In the genomic region with DNA sequence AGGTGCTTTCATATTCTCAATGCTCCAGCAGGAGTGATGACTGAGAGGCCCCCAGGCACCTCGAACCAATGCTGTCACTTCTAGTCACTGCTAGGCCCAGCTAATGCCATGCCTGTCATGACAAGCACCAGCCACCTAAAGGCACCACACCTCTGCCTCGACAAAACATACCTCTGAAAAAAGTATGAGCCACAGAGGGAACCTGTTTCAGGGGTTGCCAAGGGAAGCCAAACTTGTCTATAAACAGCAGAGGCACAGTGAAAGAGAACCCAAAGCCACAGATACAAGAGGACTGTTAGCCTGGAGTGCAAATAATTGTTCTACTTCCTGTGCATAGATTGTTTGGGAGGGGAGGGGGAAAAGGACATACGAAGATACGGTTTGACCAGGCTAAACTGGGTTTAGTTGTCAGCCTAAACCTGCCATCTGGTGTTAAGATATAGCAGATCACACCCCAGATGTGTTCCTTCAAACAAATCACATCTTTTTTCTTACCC, we compare ENCODE assay signal across 10 cellular contexts. TPM values are rescaled to one million over a fixed set of nuclear protein-coding genes. Genes with fewer than 3 reads are reported as not detected.
DNase-seq lines count a peak whose midpoint lies in the region; ATAC-seq and TF ChIP-seq lines count a peak whose summit lies in the region.
"Had no signal": no experiment of that assay in that cellular context is flagged by ENCODE, and none has a peak within 500 bp of the region (broad histone marks: within the 10 kb centered on the region; RNA-seq: fewer than 3 reads in every experiment).

No MANE protein-coding gene starts in this region.

- CTCF ChIA-PET in naive thymus-derived CD4-positive, alpha-beta T cell (lab: Charles Lee) = no interaction called here

- H3K27ac Mint-ChIP-seq in naive thymus-derived CD4-positive, alpha-beta T cell = no peak overlapping the region
- H3K27ac Mint-ChIP-seq: activated naive CD4-positive, alpha-beta T cell treated with anti-CD3 and anti-CD28 coated beads, Interleukin-2, amount 10 ng/mL, durations not matched to agents 7 days and 5 days had no signal

- TF ChIP-seq CTCF in WI38 (IDR thresholded peaks at IDR 0.05; ENCODE audit: low read depth, low read length) = no peak

- H3K9me3 ChIP-seq in naive thymus-derived CD4-positive, alpha-beta T cell (ENCODE audit: control insufficient read depth in 2 of 3, low read length in 3 of 3) = no peaks in the 10 kb centered on the region
- H3K9me3 ChIP-seq: Caco-2 had no signal

- H3K27me3 ChIP-seq in naive thymus-derived CD4-positive, alpha-beta T cell (ENCODE audit: control insufficient read depth in 2 of 2, insufficient read depth in 2 of 2, low read length in 2 of 2) = no peaks in the 10 kb centered on the region

- intact Hi-C loops in naive thymus-derived CD4-positive, alpha-beta T cell (cut with micrococcal nuclease) = no loop called here

- no peaks in the 10 kb centered on the region for H3K4me1 ChIP-seq in naive thymus-derived CD4-positive, alpha-beta T cell (ENCODE audit: control insufficient read depth in 2 of 2, insufficient read depth in 2 of 2, low read length in 2 of 2)
- H3K4me1 ChIP-seq: Caco-2 had no signal

- peaks cover 6 to 22% (median 12%) of the 10 kb centered on the region in 5 donors for H3K27me3 Mint-ChIP-seq in naive thymus-derived CD4-positive, alpha-beta T cell

- H3K27ac ChIP-seq in naive thymus-derived CD4-positive, alpha-beta T cell (ENCODE audit: low read depth, low read length) = no peak overlapping the region

- ATAC-seq in HG02840 (IDR thresholded peaks at IDR 0.05; ENCODE audit: low FRiP score, unreplicated experiment) (no peak), GM21737 (IDR thresholded peaks at IDR 0.05; ENCODE audit: unreplicated experiment) (no peak), GM18517 (IDR thresholded peaks at IDR 0.05; ENCODE audit: unreplicated experiment) (no peak)
- ATAC-seq in naive thymus-derived CD4-positive, alpha-beta T cell = no peak

- peak overlapping the region; percentile 32 for H3K4me3 ChIP-seq in WI38 (ENCODE audit: low read depth, low read length)
- H3K4me3 ChIP-seq in naive thymus-derived CD4-positive, alpha-beta T cell (ENCODE audit: low read length) = no peak overlapping the region

- H3K36me3 Mint-ChIP-seq in naive thymus-derived CD4-positive, alpha-beta T cell = no peaks in the 10 kb centered on the region
- H3K36me3 Mint-ChIP-seq: activated naive CD4-positive, alpha-beta T cell treated with anti-CD3 and anti-CD28 coated beads, Interleukin-2, amount 10 ng/mL, durations not matched to agents 7 days and 5 days had no signal

- no peaks in the 10 kb centered on the region for H3K36me3 ChIP-seq in naive thymus-derived CD4-positive, alpha-beta T cell (ENCODE audit: control insufficient read depth in 2 of 3, insufficient read depth in 3 of 3, low read length in 3 of 3)

- in situ Hi-C loops in ACHN (cut with HindIII; ENCODE audit: low pct_ligation_motif_present, low pct_unique_long_range_greater_than_20kb, low sequenced_read_pairs) (no loop called here), KBM-7 (cut with MboI; ENCODE audit: low pct_unique_long_range_greater_than_20kb, low sequenced_read_pairs) (no loop called here)

- DNase-seq in ACHN (peak; percentile 19), KBM-7 (peak; percentile 1), iPS-NIHi7 (ENCODE audit: extremely low spot score) (peak; percentile 25)
- DNase-seq in naive thymus-derived CD4-positive, alpha-beta T cell = no peak
- DNase-seq: activated naive CD4-positive, alpha-beta T cell treated with anti-CD3 and anti-CD28 coated beads, Interleukin-2, amount 10 ng/mL, durations not matched to agents 7 days and 5 days had no signal

- peaks cover 0 to 16% (median 2%) of the 10 kb centered on the region in 11 donors for H3K9me3 Mint-ChIP-seq in naive thymus-derived CD4-positive, alpha-beta T cell

- H3K4me3 Mint-ChIP-seq in naive thymus-derived CD4-positive, alpha-beta T cell = no peak overlapping the region
- H3K4me3 Mint-ChIP-seq: activated naive CD4-positive, alpha-beta T cell treated with anti-CD3 and anti-CD28 coated beads, Interleukin-2, amount 10 ng/mL, durations not matched to agents 7 days and 5 days had no signal

- POLR2A ChIA-PET in naive thymus-derived CD4-positive, alpha-beta T cell (lab: Charles Lee) = no interaction called here

- peaks cover 0 to 2% (median 0%) of the 10 kb centered on the region in 7 donors for H3K4me1 Mint-ChIP-seq in naive thymus-derived CD4-positive, alpha-beta T cell
- H3K4me1 Mint-ChIP-seq: activated naive CD4-positive, alpha-beta T cell treated with anti-CD3 and anti-CD28 coated beads, Interleukin-2, amount 10 ng/mL, durations not matched to agents 7 days and 5 days had no signal

RNA-seq across cellular contexts. Expression of a gene that starts 45.9 kb away (rescaled TPM):
- total RNA-seq in naive thymus-derived CD4-positive, alpha-beta T cell = 1 to 10 TPM in 2 of 5 experiments, under 1 TPM in 2, not detected in 1; 0.05 to 1.5 (median 0.59) TPM
- not detected for polyA plus RNA-seq in naive thymus-derived CD4-positive, alpha-beta T cell

Comparison
In these comparisons a context has a peak if more than half of its experiments do, and no peak if none do; other contexts are left out.
1. DNase-seq: peak in ACHN (single experiment), KBM-7 (single experiment) and iPS-NIHi7 (single experiment); none in naive thymus-derived CD4-positive, alpha-beta T cell (0 of 9).